Comparison of ENCODE assay signal across 1 cellular context in the genomic region with DNA sequence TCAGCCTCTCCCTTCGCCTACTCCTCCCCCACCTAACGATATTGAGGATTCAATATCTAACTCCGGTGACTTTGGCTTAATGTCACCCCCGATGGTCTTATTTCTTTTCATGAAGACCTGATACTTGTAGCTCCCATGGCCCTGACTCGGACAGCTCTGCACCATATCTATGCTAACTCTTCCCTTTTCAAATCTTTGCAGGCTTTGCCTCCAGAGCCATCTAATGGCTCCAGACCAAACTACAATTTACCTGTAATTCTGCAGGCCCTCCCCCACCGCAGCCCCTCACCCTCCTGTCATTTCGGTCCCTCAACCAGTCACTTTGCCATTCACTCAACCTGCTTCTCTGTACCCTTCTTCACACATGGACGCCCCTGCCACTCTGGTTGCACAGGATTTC.
TF ChIP-seq lines count a peak whose summit lies in the region.

No MANE protein-coding gene starts in this region.

TF ChIP-seq in H1, 55 proteins besides CTCF, POLR2A, EP300 and RAD21:
- no peak for TF ChIP-seq KDM4A (IDR thresholded peaks at IDR 0.05; ENCODE audit: low read depth, low read length, severe bottlenecking)
